In the genomic region with DNA sequence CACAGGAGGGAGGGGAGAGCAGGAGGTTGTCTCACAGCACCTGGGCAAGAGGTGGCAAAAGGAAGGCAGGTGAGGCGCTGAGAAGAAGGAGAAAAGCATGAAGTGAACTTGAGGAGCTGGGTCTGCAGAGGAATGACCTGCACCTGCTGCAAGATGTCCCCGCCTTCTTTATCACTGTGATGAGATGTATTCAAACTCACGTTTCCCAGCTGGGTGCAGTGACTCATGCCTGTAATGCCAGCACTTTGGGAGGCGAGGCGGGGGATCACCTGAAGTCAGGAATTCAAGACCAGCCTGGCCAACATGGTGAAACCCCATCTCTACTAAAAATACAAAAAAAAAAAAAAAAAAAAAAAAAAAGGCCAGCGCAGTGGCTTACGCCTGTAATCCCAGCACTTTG, we compare ENCODE assay signal across 20 cellular contexts.
"Had no signal": no experiment of that assay in that cellular context is flagged by ENCODE, and none has a peak within 500 bp of the region (broad histone marks: within the 10 kb centered on the region; RNA-seq: fewer than 3 reads in every experiment).

No MANE protein-coding gene starts in this region.

- H3K4me3 ChIP-seq: coronary artery, lower lobe of right lung, neural progenitor cell, prostate gland, right atrium auricular region, spleen, suprapubic skin, transverse colon, upper lobe of right lung, uterus had no signal

- H3K27me3 ChIP-seq: neural progenitor cell, right atrium auricular region, suprapubic skin, transverse colon, upper lobe of right lung, uterus had no signal

- H3K9me3 ChIP-seq: lower lobe of right lung, prostate gland, suprapubic skin, transverse colon, upper lobe of right lung, uterus had no signal

- DNase-seq: dermis blood vessel endothelial cell; effector memory CD4-positive, alpha-beta T cell; hypothalamus; immature natural killer cell; islet precursor cell; kidney glomerular epithelial cell; left ventricle myocardium superior; lower lobe of right lung; naive thymus-derived CD4-positive, alpha-beta T cell; spleen; stimulated activated CD4-positive, alpha-beta T cell treated with anti-CD3 and anti-CD28 coated beads, Interleukin-4, amount 100 ng/mL, for 4 hours; transverse colon; upper lobe of right lung; uterus had no signal

- H3K36me3 ChIP-seq: lower lobe of right lung, neural progenitor cell, prostate gland, right atrium auricular region, spleen, suprapubic skin, transverse colon, upper lobe of right lung, uterus had no signal

- H3K4me1 ChIP-seq: lower lobe of right lung, parathyroid adenoma, prostate gland, right atrium auricular region, suprapubic skin, upper lobe of right lung, uterus had no signal

- H3K27ac ChIP-seq: coronary artery, lower lobe of right lung, neural progenitor cell, parathyroid adenoma, prostate gland, right atrium auricular region, spleen, suprapubic skin, transverse colon, upper lobe of right lung, uterus had no signal
